ENCODE assay signal across 15 cellular contexts in the genomic region with DNA sequence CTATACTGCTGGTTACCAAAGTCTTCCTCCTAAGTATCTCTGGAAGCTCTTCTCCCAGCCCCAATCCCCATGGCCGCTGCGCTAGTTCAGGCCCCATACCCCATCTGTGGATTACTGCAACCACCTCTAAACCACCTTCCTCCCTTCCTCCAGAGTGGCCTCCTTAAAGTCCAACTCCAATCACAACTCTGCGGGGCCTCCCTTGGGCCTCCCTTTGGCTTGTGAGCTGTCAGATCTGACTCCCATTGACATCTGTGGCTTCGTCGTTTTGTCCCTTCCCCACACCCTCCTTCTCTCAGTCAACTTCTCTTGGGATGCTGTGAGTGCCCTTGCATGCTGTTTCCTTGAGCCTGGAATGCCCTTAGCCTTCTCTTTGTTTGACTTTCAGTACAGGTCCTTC.
"Had no signal": no experiment of that assay in that cellular context is flagged by ENCODE, and none has a peak within 500 bp of the region (broad histone marks: within the 10 kb centered on the region; RNA-seq: fewer than 3 reads in every experiment).

No MANE protein-coding gene starts in this region.

- H3K36me3 Mint-ChIP-seq: activated naive CD4-positive, alpha-beta T cell treated with anti-CD3 and anti-CD28 coated beads, Interleukin-2, amount 50 U/mL, for 24 hours; immature natural killer cell; natural killer cell treated with Interleukin-12 subunit alpha and Interleukin-12 subunit beta and Interleukin-15 and Interleukin-18, amount 100 ng/mL, for 72 hours; stimulated activated effector memory CD8-positive, alpha-beta T cell treated with anti-CD3 and anti-CD28 coated beads, Interleukin-12 subunit alpha, Interleukin-12 subunit beta, amount 100 ng/mL, for 72 hours had no signal

- ATAC-seq: activated T-cell treated with anti-CD3 and anti-CD28 coated beads, Interleukin-2, amount 50 U/mL, for 72 hours; gastrocnemius medialis; natural killer cell treated with Interleukin-12 subunit alpha and Interleukin-12 subunit beta and Interleukin-15 and Interleukin-18, amount 100 ng/mL, for 72 hours; sciatic nerve; stimulated activated effector memory CD8-positive, alpha-beta T cell treated with anti-CD3 and anti-CD28 coated beads, Interleukin-12 subunit alpha, Interleukin-12 subunit beta, amount 100 ng/mL, for 72 hours had no signal

- H3K4me1 Mint-ChIP-seq: endodermal cell had no signal

- H3K4me3 Mint-ChIP-seq: activated naive CD4-positive, alpha-beta T cell treated with anti-CD3 and anti-CD28 coated beads, Interleukin-2, amount 50 U/mL, for 24 hours; activated T-cell treated with anti-CD3 and anti-CD28 coated beads, Interleukin-2, amount 50 U/mL, for 72 hours; endodermal cell; immature natural killer cell; natural killer cell treated with Interleukin-12 subunit alpha and Interleukin-12 subunit beta and Interleukin-15 and Interleukin-18, amount 100 ng/mL, for 72 hours; stimulated activated effector memory CD8-positive, alpha-beta T cell treated with anti-CD3 and anti-CD28 coated beads, Interleukin-12 subunit alpha, Interleukin-12 subunit beta, amount 100 ng/mL, for 72 hours; T-helper 2 cell treated with Interferon-gamma antibody and Interleukin-4, amounts not matched to agents 5 μg/mL and 100 μg/mL, for 36 hours had no signal

- H3K27ac ChIP-seq: gastrocnemius medialis, heart right ventricle, neutrophil, thyroid gland had no signal

- H3K4me3 ChIP-seq: gastrocnemius medialis, heart right ventricle, thyroid gland had no signal

- DNase-seq: activated CD4-positive, alpha-beta T cell treated with anti-CD3 and anti-CD28 coated beads, Interleukin-2, amount 50 U/mL, for 4 hours; activated gamma-delta T cell; activated T-cell treated with anti-CD3 and anti-CD28 coated beads, Interleukin-2, amount 50 U/mL, for 72 hours; endodermal cell; gastrocnemius medialis; heart right ventricle; immature natural killer cell; stimulated activated CD4-positive, alpha-beta T cell treated with anti-CD3 and anti-CD28 coated beads, Interleukin-4, amount 100 ng/mL, for 24 hours; thyroid gland had no signal

- H3K9me3 ChIP-seq: gastrocnemius medialis, heart right ventricle, neutrophil, thyroid gland had no signal

- H3K36me3 ChIP-seq: gastrocnemius medialis, heart right ventricle, neutrophil, thyroid gland had no signal

- H3K9me3 Mint-ChIP-seq: activated T-cell treated with anti-CD3 and anti-CD28 coated beads, Interleukin-2, amount 50 U/mL, for 72 hours; endodermal cell; natural killer cell treated with Interleukin-12 subunit alpha and Interleukin-12 subunit beta and Interleukin-15 and Interleukin-18, amount 100 ng/mL, for 72 hours; stimulated activated effector memory CD8-positive, alpha-beta T cell treated with anti-CD3 and anti-CD28 coated beads, Interleukin-12 subunit alpha, Interleukin-12 subunit beta, amount 100 ng/mL, for 72 hours; T-helper 2 cell treated with Interferon-gamma antibody and Interleukin-4, amounts not matched to agents 5 μg/mL and 100 μg/mL, for 36 hours had no signal

- H3K27ac Mint-ChIP-seq: activated naive CD4-positive, alpha-beta T cell treated with anti-CD3 and anti-CD28 coated beads, Interleukin-2, amount 50 U/mL, for 24 hours; activated T-cell treated with anti-CD3 and anti-CD28 coated beads, Interleukin-2, amount 50 U/mL, for 72 hours; endodermal cell; immature natural killer cell; natural killer cell treated with Interleukin-12 subunit alpha and Interleukin-12 subunit beta and Interleukin-15 and Interleukin-18, amount 100 ng/mL, for 72 hours; stimulated activated effector memory CD8-positive, alpha-beta T cell treated with anti-CD3 and anti-CD28 coated beads, Interleukin-12 subunit alpha, Interleukin-12 subunit beta, amount 100 ng/mL, for 72 hours; T-helper 2 cell treated with Interferon-gamma antibody and Interleukin-4, amounts not matched to agents 5 μg/mL and 100 μg/mL, for 36 hours had no signal

- H3K4me1 ChIP-seq: gastrocnemius medialis, thyroid gland had no signal
